In genomic region chr20:62824476-62825287, GRCh38 we compare ENCODE assay signal across 9 cellular contexts. TPM values are rescaled to one million over a fixed set of nuclear protein-coding genes. Genes with fewer than 3 reads are reported as not detected.
A peak's percentile ranks its signal among the peaks of the same experiment; 100 is the strongest.
DNase-seq lines count a peak whose midpoint lies in the region; ATAC-seq and TF ChIP-seq lines count a peak whose summit lies in the region.
"Had no signal": no experiment of that assay in that cellular context is flagged by ENCODE, and none has a peak within 500 bp of the region (broad histone marks: within the 10 kb centered on the region; RNA-seq: fewer than 3 reads in every experiment).

No MANE protein-coding gene starts in this region.

- no peaks in the 10 kb centered on the region for H3K9me3 Mint-ChIP-seq in activated naive CD8-positive, alpha-beta T cell treated with anti-CD3 and anti-CD28 coated beads, Interleukin-2, amount 10 ng/mL, durations not matched to agents 7 days and 5 days
- no peaks in the 10 kb centered on the region for H3K9me3 Mint-ChIP-seq in activated naive CD8-positive, alpha-beta T cell treated with anti-CD3 and anti-CD28 coated beads for 36 hours
- H3K9me3 Mint-ChIP-seq: nephron had no signal

- no peaks in the 10 kb centered on the region for H3K36me3 Mint-ChIP-seq in activated naive CD8-positive, alpha-beta T cell treated with anti-CD3 and anti-CD28 coated beads, Interleukin-2, amount 10 ng/mL, durations not matched to agents 7 days and 5 days
- no peaks in the 10 kb centered on the region for H3K36me3 Mint-ChIP-seq in activated naive CD8-positive, alpha-beta T cell treated with anti-CD3 and anti-CD28 coated beads for 36 hours

- H3K27ac ChIP-seq in ascending aorta, result peak overlapping the region; percentile 52 to 66
- H3K27ac ChIP-seq in lower lobe of right lung, result no peak overlapping the region

- DNase-seq in activated naive CD8-positive, alpha-beta T cell treated with anti-CD3 and anti-CD28 coated beads, Interleukin-2, amount 10 ng/mL, durations not matched to agents 7 days and 5 days, result peak; percentile 37
- no peak for DNase-seq in activated naive CD8-positive, alpha-beta T cell treated with anti-CD3 and anti-CD28 coated beads for 36 hours
- DNase-seq in NOMO-1 treated with DMSO at 0.1 percent for 48 hours (lab: John Stamatoyannopoulos, UW; ENCODE audit: unreplicated experiment) (peak; percentile 80), ascending aorta (ENCODE audit: low spot score in 2 of 2) (peak in 1 of 2 donors; percentile 84), lower lobe of right lung (no peak), middle frontal gyrus (ENCODE audit: extremely low spot score, low spot score) (no peak)

- peak overlapping the region; percentile 56 to 58 for H3K4me3 ChIP-seq in ascending aorta
- no peak overlapping the region for H3K4me3 ChIP-seq in lower lobe of right lung

- H3K36me3 ChIP-seq in ascending aorta (no peaks in the 10 kb centered on the region), lower lobe of right lung (no peaks in the 10 kb centered on the region)

- H3K4me1 Mint-ChIP-seq in activated naive CD8-positive, alpha-beta T cell treated with anti-CD3 and anti-CD28 coated beads, Interleukin-2, amount 10 ng/mL, durations not matched to agents 7 days and 5 days, result no peaks in the 10 kb centered on the region
- no peaks in the 10 kb centered on the region for H3K4me1 Mint-ChIP-seq in activated naive CD8-positive, alpha-beta T cell treated with anti-CD3 and anti-CD28 coated beads for 36 hours
- H3K4me1 Mint-ChIP-seq: nephron had no signal

- H3K27me3 Mint-ChIP-seq in activated naive CD8-positive, alpha-beta T cell treated with anti-CD3 and anti-CD28 coated beads, Interleukin-2, amount 10 ng/mL, durations not matched to agents 7 days and 5 days, result no peaks in the 10 kb centered on the region
- H3K27me3 Mint-ChIP-seq in activated naive CD8-positive, alpha-beta T cell treated with anti-CD3 and anti-CD28 coated beads for 36 hours, result no peaks in the 10 kb centered on the region

- H3K9me3 ChIP-seq in ascending aorta, result no peaks in the 10 kb centered on the region
- no peaks in the 10 kb centered on the region for H3K9me3 ChIP-seq in lower lobe of right lung

- H3K4me1 ChIP-seq in ascending aorta (peaks cover 7 to 15% of the 10 kb centered on the region in 2 donors), lower lobe of right lung (peaks cover 5% of the 10 kb centered on the region)

- POLR2A ChIA-PET in activated naive CD8-positive, alpha-beta T cell treated with anti-CD3 and anti-CD28 coated beads, Interleukin-2, amount 10 ng/mL, durations not matched to agents 7 days and 5 days (lab: Charles Lee), result no interaction called here

- no peak overlapping the region for H3K27ac Mint-ChIP-seq in activated naive CD8-positive, alpha-beta T cell treated with anti-CD3 and anti-CD28 coated beads, Interleukin-2, amount 10 ng/mL, durations not matched to agents 7 days and 5 days
- no peak overlapping the region for H3K27ac Mint-ChIP-seq in activated naive CD8-positive, alpha-beta T cell treated with anti-CD3 and anti-CD28 coated beads for 36 hours
- H3K27ac Mint-ChIP-seq: nephron had no signal

- intact Hi-C loops in ascending aorta (cut with DNase I) (loop anchor here (1.0 kb wide), 1 partner anchor 30 kb away; no protein-coding TSS in a partner anchor), lower lobe of right lung (cut with DNase I) (no loop called here)

- H3K27me3 ChIP-seq in ascending aorta, result no peaks in the 10 kb centered on the region
- H3K27me3 ChIP-seq in lower lobe of right lung (ENCODE audit: low read depth), result peaks cover 11% of the 10 kb centered on the region

- TF ChIP-seq CTCF in ascending aorta (IDR thresholded peaks at IDR 0.05), result no peak
- no peak for TF ChIP-seq CTCF in lower lobe of right lung (IDR thresholded peaks at IDR 0.05)

- no peak overlapping the region for H3K4me3 Mint-ChIP-seq in activated naive CD8-positive, alpha-beta T cell treated with anti-CD3 and anti-CD28 coated beads, Interleukin-2, amount 10 ng/mL, durations not matched to agents 7 days and 5 days
- no peak overlapping the region for H3K4me3 Mint-ChIP-seq in activated naive CD8-positive, alpha-beta T cell treated with anti-CD3 and anti-CD28 coated beads for 36 hours

- peak; percentile 41 for ATAC-seq in activated naive CD8-positive, alpha-beta T cell treated with anti-CD3 and anti-CD28 coated beads, Interleukin-2, amount 10 ng/mL, durations not matched to agents 7 days and 5 days (ENCODE audit: low read depth)
- ATAC-seq in lower lobe of right lung (peak; percentile 4 to 66), HG02759 (IDR thresholded peaks at IDR 0.05; ENCODE audit: unreplicated experiment) (no peak), GM21528 (IDR thresholded peaks at IDR 0.05; ENCODE audit: low FRiP score, unreplicated experiment) (no peak)

RNA-seq across cellular contexts. Expression of gene COL9A3, which starts 7.8 kb away (rescaled TPM):
- total RNA-seq in activated naive CD8-positive, alpha-beta T cell treated with anti-CD3 and anti-CD28 coated beads, Interleukin-2, amount 10 ng/mL, durations not matched to agents 7 days and 5 days, result under 1 TPM; 0.42 to 0.82 TPM
- total RNA-seq in activated naive CD8-positive, alpha-beta T cell treated with anti-CD3 and anti-CD28 coated beads for 36 hours, result 1 to 10 TPM in 1 of 2 experiments, under 1 TPM in 1; 0.35 to 1.0 TPM
- total RNA-seq in ascending aorta (13.8 TPM), lower lobe of right lung (0.89 TPM)

RNA-seq across cellular contexts. Expression of gene OGFR, which starts 20.0 kb away (rescaled TPM):
- total RNA-seq in activated naive CD8-positive, alpha-beta T cell treated with anti-CD3 and anti-CD28 coated beads, Interleukin-2, amount 10 ng/mL, durations not matched to agents 7 days and 5 days, result 10 to 100 TPM; 80.8 to 81.1 TPM
- 10 to 100 TPM; 66.1 to 69.9 TPM for total RNA-seq in activated naive CD8-positive, alpha-beta T cell treated with anti-CD3 and anti-CD28 coated beads for 36 hours
- 77.4 TPM for total RNA-seq in ascending aorta
- 69.4 TPM for total RNA-seq in lower lobe of right lung

RNA-seq across cellular contexts. Expression of gene MRGBP, which starts 28.4 kb away (rescaled TPM):
- total RNA-seq in activated naive CD8-positive, alpha-beta T cell treated with anti-CD3 and anti-CD28 coated beads, Interleukin-2, amount 10 ng/mL, durations not matched to agents 7 days and 5 days, result 10 to 100 TPM; 17.9 to 18.9 TPM
- total RNA-seq in activated naive CD8-positive, alpha-beta T cell treated with anti-CD3 and anti-CD28 coated beads for 36 hours, result 10 to 100 TPM; 19.3 to 19.8 TPM
- total RNA-seq in ascending aorta (5.7 TPM), lower lobe of right lung (8.3 TPM)

RNA-seq across cellular contexts. Expression of gene TCFL5, which starts 36.9 kb away (rescaled TPM):
- total RNA-seq in activated naive CD8-positive, alpha-beta T cell treated with anti-CD3 and anti-CD28 coated beads, Interleukin-2, amount 10 ng/mL, durations not matched to agents 7 days and 5 days, result 10 to 100 TPM in 1 of 2 experiments, 1 to 10 TPM in 1; 9.3 to 10.1 TPM
- 1 to 10 TPM; 5.4 to 5.8 TPM for total RNA-seq in activated naive CD8-positive, alpha-beta T cell treated with anti-CD3 and anti-CD28 coated beads for 36 hours
- total RNA-seq in ascending aorta (1.1 TPM), lower lobe of right lung (8.2 TPM)

Comparison
In these comparisons a context has a peak if more than half of its experiments do, and no peak if none do; other contexts are left out.
1. DNase-seq: peak in activated naive CD8-positive, alpha-beta T cell treated with anti-CD3 and anti-CD28 coated beads, Interleukin-2, amount 10 ng/mL, durations not matched to agents 7 days and 5 days (single experiment) and NOMO-1 treated with DMSO at 0.1 percent for 48 hours (single experiment); none in activated naive CD8-positive, alpha-beta T cell treated with anti-CD3 and anti-CD28 coated beads for 36 hours (single experiment), lower lobe of right lung (single experiment) and middle frontal gyrus (single experiment).
2. ATAC-seq: peak in activated naive CD8-positive, alpha-beta T cell treated with anti-CD3 and anti-CD28 coated beads, Interleukin-2, amount 10 ng/mL, durations not matched to agents 7 days and 5 days (single experiment) and lower lobe of right lung (2 of 2); none in HG02759 (single experiment) and GM21528 (single experiment).